ENCODE assay signal across 25 cellular contexts in the genomic region with DNA sequence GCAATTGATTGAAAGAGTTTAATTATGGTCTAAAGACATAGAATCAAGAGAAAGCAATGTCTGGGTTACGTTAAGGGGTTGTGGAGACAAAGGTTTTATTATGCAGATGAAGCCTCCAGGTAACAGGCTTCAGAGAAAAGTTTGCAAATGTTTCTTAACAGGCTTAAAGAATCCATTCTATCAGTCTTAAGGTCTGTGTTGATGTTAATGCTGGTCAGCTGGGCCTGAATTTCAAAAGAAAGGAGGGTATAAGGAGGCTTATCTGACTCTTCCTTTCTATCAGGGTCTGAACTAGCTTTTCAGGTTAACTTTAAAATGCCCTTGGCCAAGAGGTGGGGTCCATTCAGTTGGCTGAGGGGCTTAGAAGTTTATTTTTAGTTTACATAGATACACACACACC.
"Had no signal": no experiment of that assay in that cellular context is flagged by ENCODE, and none has a peak within 500 bp of the region (broad histone marks: within the 10 kb centered on the region; RNA-seq: fewer than 3 reads in every experiment).

No MANE protein-coding gene starts in this region.

- H3K9me3 Mint-ChIP-seq: nephron had no signal

- H3K27me3 ChIP-seq: esophagus squamous epithelium, heart right ventricle, left lung, right atrium auricular region, tibial nerve, upper lobe of left lung had no signal

- H3K9me3 ChIP-seq: esophagus squamous epithelium, heart right ventricle, left lung, prostate gland, right atrium auricular region, thoracic aorta, tibial nerve, upper lobe of left lung had no signal

- DNase-seq: cortex of kidney; effector memory CD8-positive, alpha-beta T cell; erythroblast; esophagus squamous epithelium; foreskin melanocyte; glutamatergic neuron; heart right ventricle; hippocampal formation; left cardiac atrium; left lung; mesenchymal stem cell; midbrain; naive thymus-derived CD4-positive, alpha-beta T cell; nucleus accumbens; stimulated activated CD4-positive, alpha-beta T cell treated with anti-CD3 and anti-CD28 coated beads, Interleukin-2, amount 100 ng/mL, for 24 hours; stimulated activated CD4-positive, alpha-beta T cell treated with anti-CD3 and anti-CD28 coated beads, Interleukin-4, amount 100 ng/mL, for 24 hours; stimulated activated naive CD8-positive, alpha-beta T cell treated with anti-CD3 and anti-CD28 coated beads, Interleukin-15, Interleukin-2, amounts not matched to agents 100 U/mL and 50 U/mL, for 24 hours; upper lobe of left lung had no signal

- H3K27ac Mint-ChIP-seq: effector memory CD8-positive, alpha-beta T cell; naive thymus-derived CD4-positive, alpha-beta T cell; nephron; stimulated activated effector memory CD8-positive, alpha-beta T cell treated with anti-CD3 and anti-CD28 coated beads, Interleukin-12 subunit alpha, Interleukin-12 subunit beta, amount 100 ng/mL, for 72 hours had no signal

- H3K4me3 ChIP-seq: esophagus squamous epithelium, heart right ventricle, left lung, prostate gland, right atrium auricular region, smooth muscle cell, thoracic aorta, tibial nerve, upper lobe of left lung had no signal

- H3K27ac ChIP-seq: esophagus squamous epithelium, heart right ventricle, left lung, prostate gland, right atrium auricular region, thoracic aorta, tibial nerve, upper lobe of left lung had no signal

- H3K4me3 Mint-ChIP-seq: effector memory CD8-positive, alpha-beta T cell; naive thymus-derived CD4-positive, alpha-beta T cell; nephron; stimulated activated effector memory CD8-positive, alpha-beta T cell treated with anti-CD3 and anti-CD28 coated beads, Interleukin-12 subunit alpha, Interleukin-12 subunit beta, amount 100 ng/mL, for 72 hours had no signal

- H3K4me1 Mint-ChIP-seq: naive thymus-derived CD4-positive, alpha-beta T cell; nephron; stimulated activated effector memory CD8-positive, alpha-beta T cell treated with anti-CD3 and anti-CD28 coated beads, Interleukin-12 subunit alpha, Interleukin-12 subunit beta, amount 100 ng/mL, for 72 hours had no signal

- H3K36me3 Mint-ChIP-seq: naive thymus-derived CD4-positive, alpha-beta T cell; stimulated activated effector memory CD8-positive, alpha-beta T cell treated with anti-CD3 and anti-CD28 coated beads, Interleukin-12 subunit alpha, Interleukin-12 subunit beta, amount 100 ng/mL, for 72 hours had no signal

- H3K4me1 ChIP-seq: esophagus squamous epithelium, heart right ventricle, left lung, prostate gland, right atrium auricular region, tibial nerve, upper lobe of left lung had no signal

- H3K27me3 Mint-ChIP-seq: effector memory CD8-positive, alpha-beta T cell; naive thymus-derived CD4-positive, alpha-beta T cell had no signal

- H3K36me3 ChIP-seq: esophagus squamous epithelium, heart right ventricle, left lung, prostate gland, right atrium auricular region, thoracic aorta, tibial nerve, upper lobe of left lung had no signal
